In the genomic region with DNA sequence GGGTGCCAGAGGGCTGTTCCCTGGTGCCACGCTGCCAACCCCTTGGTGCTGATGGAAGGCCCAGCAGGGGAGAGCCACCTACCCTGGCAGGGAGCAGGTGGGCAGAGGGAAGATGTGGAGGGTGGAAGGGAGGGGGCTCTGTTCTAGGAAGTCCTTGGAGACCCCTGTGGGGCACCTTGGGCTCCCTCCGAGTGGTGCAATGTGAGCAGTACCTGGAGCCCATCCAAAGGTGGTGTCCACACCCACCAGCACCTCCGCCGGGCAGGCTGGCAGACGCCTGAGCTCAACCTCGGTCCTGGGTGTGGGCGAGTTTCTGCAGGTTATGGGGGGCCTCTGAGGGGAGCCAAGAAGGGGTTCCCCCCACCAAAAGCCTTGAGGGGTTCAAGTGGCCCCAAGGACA, we compare ENCODE assay signal across 21 cellular contexts. TPM values are rescaled to one million over a fixed set of nuclear protein-coding genes. Genes with fewer than 3 reads are reported as not detected.
DNase-seq lines count a peak whose midpoint lies in the region; ATAC-seq, FAIRE-seq and TF ChIP-seq lines count a peak whose summit lies in the region.
"Had no signal": no experiment of that assay in that cellular context is flagged by ENCODE, and none has a peak within 500 bp of the region (broad histone marks: within the 10 kb centered on the region; RNA-seq: fewer than 3 reads in every experiment).

No MANE protein-coding gene starts in this region.

- H3K36me3 Mint-ChIP-seq in stimulated activated naive B cell treated with anti-CD40 and anti-IgM and Interleukin-4, amounts not matched to agents 10 μg/mL and 1 μg/mL and 100 μg/mL, for 72 hours = no peaks in the 10 kb centered on the region
- H3K36me3 Mint-ChIP-seq in progenitor cell of endocrine pancreas (ENCODE audit: insufficient read depth) = no peaks in the 10 kb centered on the region
- H3K36me3 Mint-ChIP-seq in activated naive CD4-positive, alpha-beta T cell treated with anti-CD3 and anti-CD28 coated beads, Interleukin-2, amount 50 U/mL, for 72 hours = no peaks in the 10 kb centered on the region
- H3K36me3 Mint-ChIP-seq: CD4-positive, CD25-positive, alpha-beta regulatory T cell; CD8-positive, alpha-beta memory T cell; IgD-negative memory B cell had no signal

- no peak overlapping the region for H3K4me3 Mint-ChIP-seq in stimulated activated naive B cell treated with anti-CD40 and anti-IgM and Interleukin-4, amounts not matched to agents 10 μg/mL and 1 μg/mL and 100 μg/mL, for 72 hours
- no peak overlapping the region for H3K4me3 Mint-ChIP-seq in progenitor cell of endocrine pancreas (ENCODE audit: low read depth)
- H3K4me3 Mint-ChIP-seq: CD4-positive, CD25-positive, alpha-beta regulatory T cell; CD8-positive, alpha-beta memory T cell; IgD-negative memory B cell had no signal

- no peak overlapping the region for H3K4me2 ChIP-seq in H1 (ENCODE audit: insufficient read depth in 1 of 2, low read depth in 2 of 2, low read length in 2 of 2)
- no peak overlapping the region for H3K4me2 ChIP-seq in neuronal stem cell (ENCODE audit: insufficient read depth, low read length, poor library complexity, severe bottlenecking)

- no peak for TF ChIP-seq RAD21 in H1 (IDR thresholded peaks at IDR 0.05 in 1 of 2, conservative IDR thresholded peaks at IDR 0.05 in 1 of 2; ENCODE audit: low read depth in 2 of 2, low read length in 2 of 2)

- no peaks in the 10 kb centered on the region; the same call in 1 of the 2 replicates for H3K23me2 ChIP-seq in H1 (ENCODE audit: low read depth, low read length)

- no peak overlapping the region for H3K27ac ChIP-seq in RWPE2 (ENCODE audit: poor library complexity, severe bottlenecking)
- no peak overlapping the region for H3K27ac ChIP-seq in H1 (ENCODE audit: low read depth, low read length)
- no peak overlapping the region for H3K27ac ChIP-seq in neuronal stem cell (replicated peaks; ENCODE audit: low read length)

- H3K79me1 ChIP-seq in H1 (ENCODE audit: low read depth, low read length) (no peaks in the 10 kb centered on the region), neuronal stem cell (ENCODE audit: low read depth, low read length) (peaks cover 3% of the 10 kb centered on the region)

- 88% methylated on average over 7 of the region's 7 CpGs; no CpG with 5 or more reads in 1 of the 2 experiments for WGBS in H1 (ENCODE audit: extremely low coverage in 1 of 2, insufficient coverage in 1 of 2, insufficient read length in 1 of 2, insufficient replicate concordance in 2 of 2, low coverage in 1 of 2, low lambda C conversion rate in 2 of 2, missing lambda C conversion rate in 1 of 2), 2 experiments
- WGBS in neuronal stem cell (ENCODE audit: extremely low coverage in 2 of 2, insufficient read length in 2 of 2, insufficient replicate concordance in 1 of 2), 2 donors = no CpG with 5 or more reads among the region's 7 CpGs

- peak overlapping the region; percentile 71 for H3K27ac Mint-ChIP-seq in stimulated activated naive B cell treated with anti-CD40 and anti-IgM and Interleukin-4, amounts not matched to agents 10 μg/mL and 1 μg/mL and 100 μg/mL, for 72 hours
- H3K27ac Mint-ChIP-seq in progenitor cell of endocrine pancreas = no peak overlapping the region
- no peak overlapping the region for H3K27ac Mint-ChIP-seq in activated naive CD4-positive, alpha-beta T cell treated with anti-CD3 and anti-CD28 coated beads, Interleukin-2, amount 50 U/mL, for 72 hours
- H3K27ac Mint-ChIP-seq: CD4-positive, CD25-positive, alpha-beta regulatory T cell; CD8-positive, alpha-beta memory T cell; IgD-negative memory B cell had no signal

- no peaks in the 10 kb centered on the region for H3K4me1 Mint-ChIP-seq in stimulated activated naive B cell treated with anti-CD40 and anti-IgM and Interleukin-4, amounts not matched to agents 10 μg/mL and 1 μg/mL and 100 μg/mL, for 72 hours
- no peaks in the 10 kb centered on the region for H3K4me1 Mint-ChIP-seq in progenitor cell of endocrine pancreas (ENCODE audit: low read depth)
- H3K4me1 Mint-ChIP-seq: CD8-positive, alpha-beta memory T cell had no signal

- no peak overlapping the region for H2AK5ac ChIP-seq in H1 (ENCODE audit: low read depth, low read length)
- peak overlapping the region; percentile 28 for H2AK5ac ChIP-seq in neuronal stem cell (ENCODE audit: low read depth, low read length)

- H3K27me3 ChIP-seq in RWPE2 (ENCODE audit: insufficient read depth, poor library complexity, severe bottlenecking) (no peaks in the 10 kb centered on the region), H1 (replicated peaks in 1 of 4; ENCODE audit: control insufficient read depth in 3 of 4, extremely low read depth in 1 of 4, insufficient read depth in 3 of 4, low read length in 3 of 4) (no peaks in the 10 kb centered on the region), neuronal stem cell (ENCODE audit: control insufficient read depth in 3 of 3, insufficient read depth in 3 of 3, low read depth in 1 of 3, low read length in 3 of 3) (peaks cover 0 to 4% (median 0%) of the 10 kb centered on the region in 3 experiments)
- H3K27me3 ChIP-seq: BE2C had no signal

- H3K36me3 ChIP-seq in RWPE2 (ENCODE audit: low read depth) (no peaks in the 10 kb centered on the region), H1 (ENCODE audit: control insufficient read depth in 2 of 4, insufficient read depth in 4 of 4, low read length in 3 of 4) (no peaks in the 10 kb centered on the region), neuronal stem cell (replicated peaks in 1 of 2; ENCODE audit: control insufficient read depth in 2 of 2, insufficient read depth in 2 of 2, low read length in 2 of 2) (no peaks in the 10 kb centered on the region)
- H3K36me3 ChIP-seq: BE2C, HAP-1 had no signal

- CTCF ChIA-PET in H1 (lab: Charles Lee; ENCODE audit: partially characterized antibody) = interaction anchor here (1.3 to 1.7 kb wide), 2 partner anchors 25 to 200 kb away, joined by 3 to 7 read pairs; no protein-coding TSS in a partner anchor

- no peak overlapping the region for H3K56ac ChIP-seq in H1 (replicated peaks; ENCODE audit: insufficient read length, low read depth, low read length)

- FAIRE-seq in H1 (lab: Jason Lieb, UNC) = no peak
- FAIRE-seq: A204.1, D721Med, G401.6, GM12891, GM19239, HepG2 had no signal

- H2BK12ac ChIP-seq in H1 (ENCODE audit: low read depth, low read length) (no peak overlapping the region), neuronal stem cell (ENCODE audit: low read length) (no peak overlapping the region)

- H2AFZ ChIP-seq in H1 (ENCODE audit: low read length) (no peak overlapping the region), neuronal stem cell (ENCODE audit: low read length) (no peak overlapping the region)

- H3K4me3 ChIP-seq in RWPE2 (ENCODE audit: severe bottlenecking) = no peak overlapping the region
- no peak overlapping the region for H3K4me3 ChIP-seq in H1 (ENCODE audit: extremely low read depth in 1 of 4, insufficient read depth in 2 of 4, low read depth in 3 of 4, low read length in 4 of 4)
- H3K4me3 ChIP-seq in neuronal stem cell (ENCODE audit: low read length in 2 of 2) = no peak overlapping the region
- H3K4me3 ChIP-seq: HAP-1 had no signal

- H3K18ac ChIP-seq in H1 (ENCODE audit: extremely low read depth, low read length) (no peak overlapping the region), neuronal stem cell (ENCODE audit: low read length) (peak overlapping the region; percentile 71)

- H2BK120ac ChIP-seq in H1 (replicated peaks; ENCODE audit: low read depth, low read length) = no peak overlapping the region
- no peak overlapping the region for H2BK120ac ChIP-seq in neuronal stem cell (ENCODE audit: low read depth, low read length)

- POLR2A ChIA-PET in H1 (lab: Charles Lee; ENCODE audit: partially characterized antibody) = no interaction called here

- H3K27me3 Mint-ChIP-seq in stimulated activated naive B cell treated with anti-CD40 and anti-IgM and Interleukin-4, amounts not matched to agents 10 μg/mL and 1 μg/mL and 100 μg/mL, for 72 hours = no peaks in the 10 kb centered on the region
- H3K27me3 Mint-ChIP-seq in progenitor cell of endocrine pancreas = peaks cover 6% of the 10 kb centered on the region
- H3K27me3 Mint-ChIP-seq: CD8-positive, alpha-beta memory T cell had no signal

- H4K20me1 ChIP-seq in H1 (replicated peaks in 1 of 2; ENCODE audit: control insufficient read depth in 1 of 2, insufficient read depth in 2 of 2, low read length in 2 of 2) = no peaks in the 10 kb centered on the region

- no peak overlapping the region for H3K14ac ChIP-seq in H1 (ENCODE audit: insufficient read length)
- H3K14ac ChIP-seq in neuronal stem cell (ENCODE audit: low read length) = no peak overlapping the region

- H3K9ac ChIP-seq in H1 (replicated peaks in 1 of 4; ENCODE audit: extremely low read depth in 1 of 4, low read depth in 3 of 4, low read length in 3 of 4) (no peak overlapping the region), neuronal stem cell (ENCODE audit: low read depth, low read length, poor library complexity) (no peak overlapping the region)

- H3K23ac ChIP-seq in H1 (ENCODE audit: insufficient read length) (no peak overlapping the region), neuronal stem cell (ENCODE audit: low read depth, low read length, poor library complexity) (peak overlapping the region; percentile 85)

- TF ChIP-seq CTCF in RWPE2 (IDR thresholded peaks at IDR 0.05; ENCODE audit: poor library complexity, severe bottlenecking) = no peak
- TF ChIP-seq CTCF in H1 (IDR thresholded peaks at IDR 0.05; ENCODE audit: control extremely low read depth in 1 of 3, insufficient read depth in 1 of 3, low read depth in 1 of 3, low read length in 3 of 3) = no peak
- no peak for TF ChIP-seq CTCF in progenitor cell of endocrine pancreas (IDR thresholded peaks at IDR 0.05; ENCODE audit: unreplicated experiment)

- no peak overlapping the region for H4K5ac ChIP-seq in H1 (ENCODE audit: insufficient read length, low read depth, low read length)

- H2BK15ac ChIP-seq in H1 (ENCODE audit: low read length) = no peak overlapping the region
- peak overlapping the region; percentile 67 for H2BK15ac ChIP-seq in neuronal stem cell (ENCODE audit: low read length)

- H3K9me3 ChIP-seq in RWPE2 (ENCODE audit: severe bottlenecking) (no peaks in the 10 kb centered on the region), H1 (ENCODE audit: insufficient read depth in 2 of 2, low read depth in 1 of 2, low read length in 1 of 2) (no peaks in the 10 kb centered on the region), neuronal stem cell (replicated peaks in 1 of 2; ENCODE audit: control insufficient read depth in 2 of 2, insufficient read depth in 1 of 2, low read depth in 1 of 2, low read length in 2 of 2) (no peaks in the 10 kb centered on the region)
- H3K9me3 ChIP-seq: BE2C, HAP-1 had no signal

- H3K79me2 ChIP-seq in H1 (ENCODE audit: control insufficient read depth in 1 of 2, insufficient read depth in 2 of 2, low read length in 2 of 2) = no peaks in the 10 kb centered on the region

- DNase-seq in RWPE2 (ENCODE audit: low spot score) = peak; percentile 46
- no peak for DNase-seq in H1 (ENCODE audit: low read depth in 1 of 2, low spot score in 2 of 2)
- no peak for DNase-seq in neuronal stem cell (ENCODE audit: low spot score)
- no peak for DNase-seq in stimulated activated naive B cell treated with anti-CD40 and anti-IgM and Interleukin-4, amounts not matched to agents 10 μg/mL and 1 μg/mL and 100 μg/mL, for 72 hours
- no peak for DNase-seq in progenitor cell of endocrine pancreas (ENCODE audit: low spot score, unreplicated experiment)
- DNase-seq in activated naive CD4-positive, alpha-beta T cell treated with anti-CD3 and anti-CD28 coated beads, Interleukin-2, amount 50 U/mL, for 72 hours (ENCODE audit: low spot score in 2 of 2) = no peak
- DNase-seq: ACHN; BE2C; C1 segment of cervical spinal cord; CD4-positive, CD25-positive, alpha-beta regulatory T cell; COR-L47 had no signal

- no peak overlapping the region for H3K4ac ChIP-seq in H1 (replicated peaks; ENCODE audit: insufficient read length, low read depth, low read length)
- H3K4ac ChIP-seq in neuronal stem cell (ENCODE audit: low read length) = no peak overlapping the region

- no peak overlapping the region for H2BK20ac ChIP-seq in H1 (ENCODE audit: low read length)

- H4K8ac ChIP-seq in H1 (ENCODE audit: extremely low read depth, insufficient read depth, low read length) (peak overlapping the region; percentile 79; the same call in 1 of the 2 replicates), neuronal stem cell (ENCODE audit: low read depth, low read length) (no peak overlapping the region)

- TF ChIP-seq POLR2A in H1 (IDR thresholded peaks at IDR 0.05; ENCODE audit: control extremely low read depth in 1 of 2, low read depth in 2 of 2, low read length in 2 of 2) = no peak

- H4K91ac ChIP-seq in H1 (replicated peaks; ENCODE audit: insufficient read length, low read length) = no peak overlapping the region
- no peak overlapping the region for H4K91ac ChIP-seq in neuronal stem cell (ENCODE audit: low read depth, low read length, poor library complexity)

- H3K9me3 Mint-ChIP-seq in stimulated activated naive B cell treated with anti-CD40 and anti-IgM and Interleukin-4, amounts not matched to agents 10 μg/mL and 1 μg/mL and 100 μg/mL, for 72 hours = no peaks in the 10 kb centered on the region
- peaks cover 4% of the 10 kb centered on the region for H3K9me3 Mint-ChIP-seq in progenitor cell of endocrine pancreas (ENCODE audit: low read depth)
- H3K9me3 Mint-ChIP-seq in activated naive CD4-positive, alpha-beta T cell treated with anti-CD3 and anti-CD28 coated beads, Interleukin-2, amount 50 U/mL, for 72 hours = no peaks in the 10 kb centered on the region
- H3K9me3 Mint-ChIP-seq: CD4-positive, CD25-positive, alpha-beta regulatory T cell; CD8-positive, alpha-beta memory T cell; IgD-negative memory B cell had no signal

- H2BK5ac ChIP-seq in H1 (ENCODE audit: low read depth, low read length) (no peak overlapping the region), neuronal stem cell (ENCODE audit: low read length) (no peak overlapping the region)

- TF ChIP-seq EP300 in H1 (IDR thresholded peaks at IDR 0.05; ENCODE audit: borderline replicate concordance in 1 of 2, low read depth in 2 of 2, low read length in 2 of 2) = no peak

- H3K4me1 ChIP-seq in RWPE2 (ENCODE audit: insufficient read depth, poor library complexity, severe bottlenecking) = no peaks in the 10 kb centered on the region
- no peaks in the 10 kb centered on the region; a peak in 2 of 7 replicates for H3K4me1 ChIP-seq in H1 (replicated peaks in 1 of 4; ENCODE audit: control insufficient read depth in 3 of 4, insufficient read depth in 4 of 4, low read length in 3 of 4)
- peaks cover 0 to 2% of the 10 kb centered on the region in 2 donors for H3K4me1 ChIP-seq in neuronal stem cell (ENCODE audit: control insufficient read depth in 2 of 2, insufficient read depth in 1 of 2, low read depth in 1 of 2, low read length in 2 of 2)
- H3K4me1 ChIP-seq: BE2C, HAP-1 had no signal

- no peak for ATAC-seq in RWPE2 (ENCODE audit: low read depth)
- ATAC-seq in stimulated activated naive B cell treated with anti-CD40 and anti-IgM and Interleukin-4, amounts not matched to agents 10 μg/mL and 1 μg/mL and 100 μg/mL, for 72 hours (replicated peaks) = no peak
- ATAC-seq in activated naive CD4-positive, alpha-beta T cell treated with anti-CD3 and anti-CD28 coated beads, Interleukin-2, amount 50 U/mL, for 72 hours = no peak

RNA-seq across cellular contexts. Expression of a gene that starts 11.3 kb away (rescaled TPM):
- not detected in 2 replicates for total RNA-seq in H1 (2021; fragmentation: NEBNext Ultra II Directional; extraction: Animal tissue kit (Norgen Biotek cat#: 25700))
- 0.06 and 0.30 TPM in 2 replicates for polyA plus RNA-seq in H1 (2011; rRNA removed)
- 0.05 TPM for polyA plus RNA-seq in H1 (2011; cell fraction: cytosol; rRNA removed)
- 0.13 TPM for polyA plus RNA-seq in H1 (2011; cell fraction: nucleus; rRNA removed)
- polyA plus RNA-seq in H1 (2012, experiment 1 of 2) = not detected in 4 replicates
- not detected for polyA plus RNA-seq in H1 (2012, experiment 2 of 2)
- 0.12 TPM for polyA plus RNA-seq in H1 (2013, experiment 1 of 2)
- 0.09 TPM for polyA plus RNA-seq in H1 (2013, experiment 2 of 2)
- polyA minus RNA-seq in H1 (2011; rRNA and poly(A)+ RNA removed) = 0.28 TPM in 1 of 2 replicates, not detected in the other
- polyA minus RNA-seq in H1 (2011; cell fraction: cytosol; rRNA and poly(A)+ RNA removed) = not detected
- not detected for polyA minus RNA-seq in H1 (2011; cell fraction: nucleus; rRNA and poly(A)+ RNA removed)
- 0.04 TPM for polyA plus RNA-seq in neuronal stem cell (2013, experiment 1 of 2)
- not detected for polyA plus RNA-seq in neuronal stem cell (2013, experiment 2 of 2)
- not detected in 2 replicates for total RNA-seq in progenitor cell of endocrine pancreas
- total RNA-seq in activated naive CD4-positive, alpha-beta T cell treated with anti-CD3 and anti-CD28 coated beads, Interleukin-2, amount 50 U/mL, for 72 hours = not detected
- total RNA-seq: CD4-positive, CD25-positive, alpha-beta regulatory T cell; CD8-positive, alpha-beta memory T cell; H4 had no signal
- polyA plus RNA-seq: CD4-positive, CD25-positive, alpha-beta regulatory T cell; CD8-positive, alpha-beta memory T cell; IgD-negative memory B cell had no signal

RNA-seq across cellular contexts. Expression of a gene that starts 12.6 kb away (rescaled TPM):
- total RNA-seq in H1 (2021; fragmentation: NEBNext Ultra II Directional; extraction: Animal tissue kit (Norgen Biotek cat#: 25700)) = 0.10 TPM in 1 of 2 replicates, not detected in the other
- polyA plus RNA-seq in H1 (2011; rRNA removed) = 0.09 and 0.20 TPM in 2 replicates
- polyA plus RNA-seq in H1 (2011; cell fraction: cytosol; rRNA removed) = 0.10 TPM
- 1.0 TPM for polyA plus RNA-seq in H1 (2011; cell fraction: nucleus; rRNA removed)
- polyA plus RNA-seq in H1 (2012, experiment 1 of 2) = 0.16 to 0.23 TPM (median 0.20 TPM) in 3 of 4 replicates, not detected in the other
- polyA plus RNA-seq in H1 (2012, experiment 2 of 2) = 0.09 TPM
- polyA plus RNA-seq in H1 (2013, experiment 1 of 2) = 0.02 TPM
- polyA plus RNA-seq in H1 (2013, experiment 2 of 2) = not detected
- polyA minus RNA-seq in H1 (2011; rRNA and poly(A)+ RNA removed) = 0.06 and 0.10 TPM in 2 replicates
- polyA minus RNA-seq in H1 (2011; cell fraction: cytosol; rRNA and poly(A)+ RNA removed) = not detected
- polyA minus RNA-seq in H1 (2011; cell fraction: nucleus; rRNA and poly(A)+ RNA removed) = 0.30 TPM
- polyA plus RNA-seq in neuronal stem cell (2013, experiment 1 of 2) = not detected
- not detected for polyA plus RNA-seq in neuronal stem cell (2013, experiment 2 of 2)
- total RNA-seq in progenitor cell of endocrine pancreas = not detected in 2 replicates
- not detected for total RNA-seq in activated naive CD4-positive, alpha-beta T cell treated with anti-CD3 and anti-CD28 coated beads, Interleukin-2, amount 50 U/mL, for 72 hours
- total RNA-seq: CD8-positive, alpha-beta memory T cell; H4; HepG2 had no signal
- polyA plus RNA-seq: HepG2 had no signal

RNA-seq across cellular contexts. Expression of a gene that starts 26.8 kb away (rescaled TPM):
- total RNA-seq in H1 (2021; fragmentation: NEBNext Ultra II Directional; extraction: Animal tissue kit (Norgen Biotek cat#: 25700)) = 76.7 and 82.3 TPM in 2 replicates
- 80.2 and 106 TPM in 2 replicates for polyA plus RNA-seq in H1 (2011; rRNA removed)
- 87.2 TPM for polyA plus RNA-seq in H1 (2011; cell fraction: cytosol; rRNA removed)
- polyA plus RNA-seq in H1 (2011; cell fraction: nucleus; rRNA removed) = 210 TPM
- 40.8 to 95.9 TPM (median 88.0 TPM) in 4 replicates for polyA plus RNA-seq in H1 (2012, experiment 1 of 2)
- 60.1 TPM for polyA plus RNA-seq in H1 (2012, experiment 2 of 2)
- 42.3 TPM for polyA plus RNA-seq in H1 (2013, experiment 1 of 2)
- polyA plus RNA-seq in H1 (2013, experiment 2 of 2) = 40.2 TPM
- polyA minus RNA-seq in H1 (2011; rRNA and poly(A)+ RNA removed) = 32.1 and 43.0 TPM in 2 replicates
- polyA minus RNA-seq in H1 (2011; cell fraction: cytosol; rRNA and poly(A)+ RNA removed) = 45.9 TPM
- 49.0 TPM for polyA minus RNA-seq in H1 (2011; cell fraction: nucleus; rRNA and poly(A)+ RNA removed)
- polyA plus RNA-seq in neuronal stem cell (2013, experiment 1 of 2) = 37.4 TPM
- polyA plus RNA-seq in neuronal stem cell (2013, experiment 2 of 2) = 35.9 TPM
- total RNA-seq in progenitor cell of endocrine pancreas = 120 and 132 TPM in 2 replicates
- 100 to 1,000 TPM in 1 of 2 donors, 10 to 100 TPM in 1; 88.8 to 223 TPM for total RNA-seq in activated naive CD4-positive, alpha-beta T cell treated with anti-CD3 and anti-CD28 coated beads, Interleukin-2, amount 50 U/mL, for 72 hours

RNA-seq across cellular contexts. Expression of a gene that starts 32.3 kb away (rescaled TPM):
- total RNA-seq in H1 (2021; fragmentation: NEBNext Ultra II Directional; extraction: Animal tissue kit (Norgen Biotek cat#: 25700)) = 5.5 and 6.7 TPM in 2 replicates
- polyA plus RNA-seq in H1 (2011; rRNA removed) = 2.3 and 3.1 TPM in 2 replicates
- 1.8 TPM for polyA plus RNA-seq in H1 (2011; cell fraction: cytosol; rRNA removed)
- 6.0 TPM for polyA plus RNA-seq in H1 (2011; cell fraction: nucleus; rRNA removed)
- 3.7 to 5.6 TPM (median 4.5 TPM) in 4 replicates for polyA plus RNA-seq in H1 (2012, experiment 1 of 2)
- 4.1 TPM for polyA plus RNA-seq in H1 (2012, experiment 2 of 2)
- 4.3 TPM for polyA plus RNA-seq in H1 (2013, experiment 1 of 2)
- 4.6 TPM for polyA plus RNA-seq in H1 (2013, experiment 2 of 2)
- polyA minus RNA-seq in H1 (2011; rRNA and poly(A)+ RNA removed) = 4.8 and 7.4 TPM in 2 replicates
- 2.3 TPM for polyA minus RNA-seq in H1 (2011; cell fraction: cytosol; rRNA and poly(A)+ RNA removed)
- 3.5 TPM for polyA minus RNA-seq in H1 (2011; cell fraction: nucleus; rRNA and poly(A)+ RNA removed)
- polyA plus RNA-seq in neuronal stem cell (2013, experiment 1 of 2) = 0.49 TPM
- 0.43 TPM for polyA plus RNA-seq in neuronal stem cell (2013, experiment 2 of 2)
- 0.87 and 0.91 TPM in 2 replicates for total RNA-seq in progenitor cell of endocrine pancreas
- 1 to 10 TPM; 2.1 to 4.1 TPM for total RNA-seq in activated naive CD4-positive, alpha-beta T cell treated with anti-CD3 and anti-CD28 coated beads, Interleukin-2, amount 50 U/mL, for 72 hours
